Comparison of ENCODE assay signal across 9 cellular contexts in genomic region chr4:48138936-48139335, GRCh38. TPM values are rescaled to one million over a fixed set of nuclear protein-coding genes. Genes with fewer than 3 reads are reported as not detected.
DNase-seq lines count a peak whose midpoint lies in the region; ATAC-seq, FAIRE-seq and TF ChIP-seq lines count a peak whose summit lies in the region.
"Had no signal": no experiment of that assay in that cellular context is flagged by ENCODE, and none has a peak within 500 bp of the region (broad histone marks: within the 10 kb centered on the region; RNA-seq: fewer than 3 reads in every experiment).

No MANE protein-coding gene starts in this region.

- no peak for TF ChIP-seq CTCF in RWPE1 (conservative IDR thresholded peaks at IDR 0.05; ENCODE audit: low read depth)

- peak overlapping the region; percentile 94 for H3K27ac Mint-ChIP-seq in activated CD8-positive, alpha-beta memory T cell treated with anti-CD3 and anti-CD28 coated beads, Interleukin-2, amount 10 ng/mL, durations not matched to agents 7 days and 5 days
- peak overlapping the region; percentile 3 to 88 (median 18) for H3K27ac Mint-ChIP-seq in IgD-negative memory B cell

- peaks cover 67% of the 10 kb centered on the region for H3K4me1 Mint-ChIP-seq in activated CD8-positive, alpha-beta memory T cell treated with anti-CD3 and anti-CD28 coated beads, Interleukin-2, amount 10 ng/mL, durations not matched to agents 7 days and 5 days
- peaks cover 20 to 29% (median 27%) of the 10 kb centered on the region in 3 donors for H3K4me1 Mint-ChIP-seq in IgD-negative memory B cell

- WGBS in small intestine, 3 donors: 42 to 54% (median 51%) methylated on average over 3 of the region's 3 CpGs

- no peaks in the 10 kb centered on the region for H3K27me3 ChIP-seq in small intestine (ENCODE audit: control insufficient read depth in 2 of 2, insufficient read depth in 2 of 2, low read length in 2 of 2)

- no peaks in the 10 kb centered on the region for H3K36me3 ChIP-seq in small intestine (ENCODE audit: control insufficient read depth in 2 of 2, insufficient read depth in 2 of 2, low read length in 2 of 2)

- peak overlapping the region; percentile 38 for H3K4me3 Mint-ChIP-seq in activated CD8-positive, alpha-beta memory T cell treated with anti-CD3 and anti-CD28 coated beads, Interleukin-2, amount 10 ng/mL, durations not matched to agents 7 days and 5 days
- H3K4me3 Mint-ChIP-seq in IgD-negative memory B cell: peak overlapping the region in 3 of 4 donors; percentile 3 to 69 (median 17)

- H3K36me3 Mint-ChIP-seq in activated CD8-positive, alpha-beta memory T cell treated with anti-CD3 and anti-CD28 coated beads, Interleukin-2, amount 10 ng/mL, durations not matched to agents 7 days and 5 days: peaks cover 4% of the 10 kb centered on the region
- H3K36me3 Mint-ChIP-seq in IgD-negative memory B cell: peaks cover 14% of the 10 kb centered on the region

- H3K27ac ChIP-seq in small intestine (ENCODE audit: low read depth in 1 of 2, low read length in 1 of 2): peak overlapping the region in 1 of 2 donors; percentile 64
- H3K27ac ChIP-seq in RWPE1: no peak overlapping the region

- DNase-seq in activated CD8-positive, alpha-beta memory T cell treated with anti-CD3 and anti-CD28 coated beads, Interleukin-2, amount 10 ng/mL, durations not matched to agents 7 days and 5 days: peak; percentile 73
- no peak for DNase-seq in activated CD8-positive, alpha-beta memory T cell treated with anti-CD3 and anti-CD28 coated beads, Interleukin-2, amount 50 U/mL, for 48 hours
- DNase-seq in small intestine (peak; percentile 51), H54 (ENCODE audit: insufficient read length, low spot score) (no peak), RWPE1 (ENCODE audit: low spot score) (no peak), DMS53 treated with DMSO at 0.1 percent for 48 hours (lab: John Stamatoyannopoulos, UW; ENCODE audit: unreplicated experiment) (no peak)

- no peaks in the 10 kb centered on the region for H3K9me3 Mint-ChIP-seq in activated CD8-positive, alpha-beta memory T cell treated with anti-CD3 and anti-CD28 coated beads, Interleukin-2, amount 10 ng/mL, durations not matched to agents 7 days and 5 days (ENCODE audit: low read depth)
- no peaks in the 10 kb centered on the region for H3K9me3 Mint-ChIP-seq in IgD-negative memory B cell

- no peaks in the 10 kb centered on the region for H3K9me3 ChIP-seq in small intestine (ENCODE audit: control insufficient read depth, low read depth)

- H3K27me3 Mint-ChIP-seq in activated CD8-positive, alpha-beta memory T cell treated with anti-CD3 and anti-CD28 coated beads, Interleukin-2, amount 10 ng/mL, durations not matched to agents 7 days and 5 days: no peaks in the 10 kb centered on the region
- H3K27me3 Mint-ChIP-seq in IgD-negative memory B cell: no peaks in the 10 kb centered on the region

- peak; percentile 57 for ATAC-seq in activated CD8-positive, alpha-beta memory T cell treated with anti-CD3 and anti-CD28 coated beads, Interleukin-2, amount 10 ng/mL, durations not matched to agents 7 days and 5 days
- peak; percentile 81 for ATAC-seq in GM21825 (IDR thresholded peaks at IDR 0.05; ENCODE audit: unreplicated experiment)
- ATAC-seq: PC-3 had no signal

- no peak for TF ChIP-seq POLR2A in H54 (IDR thresholded peaks at IDR 0.05; ENCODE audit: low read depth, low read length)

- H3K4me1 ChIP-seq in small intestine (ENCODE audit: control insufficient read depth in 2 of 2, insufficient read depth in 1 of 2, low read depth in 1 of 2, low read length in 1 of 2): no peaks in the 10 kb centered on the region

- POLR2A ChIA-PET in RWPE1 (lab: Yijun Ruan, JAX; ENCODE audit: low non-redundant PET): no interaction called here

- FAIRE-seq in small intestine (lab: Jason Lieb, UNC) (no peak), H54 (lab: Jason Lieb, UNC) (no peak)

- H3K4me3 ChIP-seq in small intestine (ENCODE audit: low read depth in 1 of 2, low read length in 2 of 2): no peak overlapping the region

- CTCF ChIA-PET in activated CD8-positive, alpha-beta memory T cell treated with anti-CD3 and anti-CD28 coated beads, Interleukin-2, amount 10 ng/mL, durations not matched to agents 7 days and 5 days (lab: Charles Lee): interaction anchor here (0.9 to 7.3 kb wide), 10 partner anchors 11 to 212 kb away, joined by 3 to 156 read pairs (median 4); no protein-coding TSS in a partner anchor
- CTCF ChIA-PET in RWPE1 (lab: Yijun Ruan, JAX): interaction anchor here (0.5 kb wide), 1 partner anchor 438 kb away, joined by 3 read pairs; no protein-coding TSS in a partner anchor

RNA-seq across cellular contexts. Expression of gene TXK, which starts 4.9 kb away (rescaled TPM):
- total RNA-seq in activated CD8-positive, alpha-beta memory T cell treated with anti-CD3 and anti-CD28 coated beads, Interleukin-2, amount 10 ng/mL, durations not matched to agents 7 days and 5 days: 10 to 100 TPM; 21.2 to 24.0 TPM
- polyA plus RNA-seq in IgD-negative memory B cell: 3.4 TPM
- 1 to 10 TPM in 1 of 3 donors, under 1 TPM in 2; 0.54 to 1.1 (median 0.97) TPM for polyA plus RNA-seq in small intestine

Comparison
In these comparisons a context has a peak if more than half of its experiments do, and no peak if none do; other contexts are left out.
1. DNase-seq: peak in activated CD8-positive, alpha-beta memory T cell treated with anti-CD3 and anti-CD28 coated beads, Interleukin-2, amount 10 ng/mL, durations not matched to agents 7 days and 5 days (single experiment) and small intestine (single experiment); none in activated CD8-positive, alpha-beta memory T cell treated with anti-CD3 and anti-CD28 coated beads, Interleukin-2, amount 50 U/mL, for 48 hours (single experiment), H54 (single experiment), RWPE1 (single experiment) and DMS53 treated with DMSO at 0.1 percent for 48 hours (single experiment).